2 cellular contexts compared by ENCODE assay signal in the genomic region with DNA sequence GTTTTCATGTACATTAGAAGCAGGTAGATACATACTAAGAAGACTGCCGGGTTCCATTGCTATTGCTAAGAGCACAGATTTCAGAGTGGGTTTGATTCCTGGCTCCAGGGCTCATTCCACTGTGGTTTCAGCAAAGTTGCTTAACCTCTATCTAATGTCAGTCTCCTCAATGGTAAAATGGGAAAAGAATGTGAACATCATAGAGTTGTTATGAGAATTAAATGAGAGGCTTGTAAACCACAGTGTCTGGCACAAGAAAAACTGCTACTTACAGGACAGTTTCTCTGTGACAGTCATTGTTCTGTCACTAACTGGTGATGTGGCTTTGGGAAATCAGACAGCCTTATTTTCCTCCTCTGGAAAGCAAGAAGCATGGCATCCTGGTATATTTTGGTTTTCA.
TF ChIP-seq lines count a peak whose summit lies in the region.

No MANE protein-coding gene starts in this region.

TF ChIP-seq in SK-N-SH treated with all-trans-retinoic acid at 6 μM for 48 hours, 23 proteins besides CTCF, POLR2A, EP300 and RAD21 (continued from another document):
- TF ChIP-seq, protein P1, sequence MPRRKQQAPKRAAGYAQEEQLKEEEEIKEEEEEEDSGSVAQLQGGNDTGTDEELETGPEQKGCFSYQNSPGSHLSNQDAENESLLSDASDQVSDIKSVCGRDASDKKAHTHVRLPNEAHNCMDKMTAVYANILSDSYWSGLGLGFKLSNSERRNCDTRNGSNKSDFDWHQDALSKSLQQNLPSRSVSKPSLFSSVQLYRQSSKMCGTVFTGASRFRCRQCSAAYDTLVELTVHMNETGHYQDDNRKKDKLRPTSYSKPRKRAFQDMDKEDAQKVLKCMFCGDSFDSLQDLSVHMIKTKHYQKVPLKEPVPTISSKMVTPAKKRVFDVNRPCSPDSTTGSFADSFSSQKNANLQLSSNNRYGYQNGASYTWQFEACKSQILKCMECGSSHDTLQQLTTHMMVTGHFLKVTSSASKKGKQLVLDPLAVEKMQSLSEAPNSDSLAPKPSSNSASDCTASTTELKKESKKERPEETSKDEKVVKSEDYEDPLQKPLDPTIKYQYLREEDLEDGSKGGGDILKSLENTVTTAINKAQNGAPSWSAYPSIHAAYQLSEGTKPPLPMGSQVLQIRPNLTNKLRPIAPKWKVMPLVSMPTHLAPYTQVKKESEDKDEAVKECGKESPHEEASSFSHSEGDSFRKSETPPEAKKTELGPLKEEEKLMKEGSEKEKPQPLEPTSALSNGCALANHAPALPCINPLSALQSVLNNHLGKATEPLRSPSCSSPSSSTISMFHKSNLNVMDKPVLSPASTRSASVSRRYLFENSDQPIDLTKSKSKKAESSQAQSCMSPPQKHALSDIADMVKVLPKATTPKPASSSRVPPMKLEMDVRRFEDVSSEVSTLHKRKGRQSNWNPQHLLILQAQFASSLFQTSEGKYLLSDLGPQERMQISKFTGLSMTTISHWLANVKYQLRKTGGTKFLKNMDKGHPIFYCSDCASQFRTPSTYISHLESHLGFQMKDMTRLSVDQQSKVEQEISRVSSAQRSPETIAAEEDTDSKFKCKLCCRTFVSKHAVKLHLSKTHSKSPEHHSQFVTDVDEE (CRISPR knock-in tag; IDR thresholded peaks at IDR 0.05) = no peak
- TF ChIP-seq ZNF565 (CRISPR knock-in tag; conservative IDR thresholded peaks at IDR 0.05; ENCODE audit: low read depth) (no peak), CSDC2 (CRISPR knock-in tag; IDR thresholded peaks at IDR 0.05) (no peak), ZC3H10 (CRISPR knock-in tag; IDR thresholded peaks at IDR 0.05) (no peak), ZFP3 (CRISPR knock-in tag; IDR thresholded peaks at IDR 0.05) (no peak), ZFP30 (CRISPR knock-in tag; IDR thresholded peaks at IDR 0.05) (no peak), TOX (CRISPR knock-in tag; IDR thresholded peaks at IDR 0.05; ENCODE audit: borderline replicate concordance) (no peak), PPARA (CRISPR knock-in tag; IDR thresholded peaks at IDR 0.05; ENCODE audit: borderline replicate concordance) (no peak), ZNF8 (CRISPR knock-in tag; IDR thresholded peaks at IDR 0.05) (no peak), ESRRG (CRISPR knock-in tag; IDR thresholded peaks at IDR 0.05) (no peak)
- TF ChIP-seq, protein P2, sequence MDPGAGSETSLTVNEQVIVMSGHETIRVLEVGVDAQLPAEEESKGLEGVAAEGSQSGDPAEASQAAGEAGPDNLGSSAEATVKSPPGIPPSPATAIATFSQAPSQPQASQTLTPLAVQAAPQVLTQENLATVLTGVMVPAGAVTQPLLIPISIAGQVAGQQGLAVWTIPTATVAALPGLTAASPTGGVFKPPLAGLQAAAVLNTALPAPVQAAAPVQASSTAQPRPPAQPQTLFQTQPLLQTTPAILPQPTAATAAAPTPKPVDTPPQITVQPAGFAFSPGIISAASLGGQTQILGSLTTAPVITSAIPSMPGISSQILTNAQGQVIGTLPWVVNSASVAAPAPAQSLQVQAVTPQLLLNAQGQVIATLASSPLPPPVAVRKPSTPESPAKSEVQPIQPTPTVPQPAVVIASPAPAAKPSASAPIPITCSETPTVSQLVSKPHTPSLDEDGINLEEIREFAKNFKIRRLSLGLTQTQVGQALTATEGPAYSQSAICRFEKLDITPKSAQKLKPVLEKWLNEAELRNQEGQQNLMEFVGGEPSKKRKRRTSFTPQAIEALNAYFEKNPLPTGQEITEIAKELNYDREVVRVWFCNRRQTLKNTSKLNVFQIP (CRISPR knock-in tag; IDR thresholded peaks at IDR 0.05; ENCODE audit: borderline replicate concordance, low read depth) = no peak
- TF ChIP-seq, protein P3, sequence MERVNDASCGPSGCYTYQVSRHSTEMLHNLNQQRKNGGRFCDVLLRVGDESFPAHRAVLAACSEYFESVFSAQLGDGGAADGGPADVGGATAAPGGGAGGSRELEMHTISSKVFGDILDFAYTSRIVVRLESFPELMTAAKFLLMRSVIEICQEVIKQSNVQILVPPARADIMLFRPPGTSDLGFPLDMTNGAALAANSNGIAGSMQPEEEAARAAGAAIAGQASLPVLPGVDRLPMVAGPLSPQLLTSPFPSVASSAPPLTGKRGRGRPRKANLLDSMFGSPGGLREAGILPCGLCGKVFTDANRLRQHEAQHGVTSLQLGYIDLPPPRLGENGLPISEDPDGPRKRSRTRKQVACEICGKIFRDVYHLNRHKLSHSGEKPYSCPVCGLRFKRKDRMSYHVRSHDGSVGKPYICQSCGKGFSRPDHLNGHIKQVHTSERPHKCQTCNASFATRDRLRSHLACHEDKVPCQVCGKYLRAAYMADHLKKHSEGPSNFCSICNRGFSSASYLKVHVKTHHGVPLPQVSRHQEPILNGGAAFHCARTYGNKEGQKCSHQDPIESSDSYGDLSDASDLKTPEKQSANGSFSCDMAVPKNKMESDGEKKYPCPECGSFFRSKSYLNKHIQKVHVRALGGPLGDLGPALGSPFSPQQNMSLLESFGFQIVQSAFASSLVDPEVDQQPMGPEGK (CRISPR knock-in tag; IDR thresholded peaks at IDR 0.05; ENCODE audit: borderline replicate concordance) = no peak

TF ChIP-seq in SK-N-SH, 30 proteins besides CTCF, POLR2A, EP300 and RAD21 (continued from another document):
- no peak for TF ChIP-seq IRF3 (IDR thresholded peaks at IDR 0.05; ENCODE audit: low read depth, low read length)
- TF ChIP-seq RFX5 (IDR thresholded peaks at IDR 0.05; ENCODE audit: low read length) = no peak
